ENCODE assay signal across 1 cellular context in the genomic region with DNA sequence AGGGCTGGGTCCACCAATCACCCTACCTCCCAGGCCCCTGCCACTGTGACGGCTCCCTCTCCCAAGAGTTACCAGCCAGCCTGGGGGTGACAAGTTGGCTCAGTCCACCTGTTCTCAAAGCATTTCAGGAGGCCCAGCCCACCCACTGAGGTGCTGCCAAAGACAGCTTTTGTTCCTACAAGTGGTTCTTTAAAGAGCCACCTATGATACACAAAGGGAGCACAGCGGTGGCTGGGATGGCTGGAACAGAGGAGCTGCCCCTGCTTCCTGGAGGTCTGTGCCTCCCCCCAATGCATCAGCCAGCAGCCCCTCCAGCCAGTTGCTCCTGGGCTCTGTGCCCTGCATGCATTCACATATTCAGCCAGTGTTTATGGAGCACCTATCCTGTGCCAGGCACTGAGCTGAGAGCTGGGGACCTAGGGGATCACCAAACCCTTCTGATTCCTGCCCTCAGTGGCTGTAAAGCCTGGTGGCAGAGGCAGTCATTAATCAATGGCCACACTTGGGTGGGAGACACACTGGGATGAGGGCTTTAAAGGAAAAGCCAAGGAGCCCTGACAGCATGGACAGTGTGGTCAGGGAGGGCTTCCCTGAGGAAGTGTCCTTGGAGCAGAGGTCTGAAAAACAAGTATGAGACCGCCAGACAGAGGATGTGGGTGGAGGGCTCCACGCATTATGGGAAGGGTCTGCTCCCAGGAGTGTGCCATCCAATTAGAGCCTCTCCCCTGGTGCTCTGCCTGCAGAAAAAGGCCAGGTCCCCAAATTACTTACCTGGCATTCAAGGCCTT.
TF ChIP-seq lines count a peak whose summit lies in the region.

No MANE protein-coding gene starts in this region.

TF ChIP-seq in GM23338, 12 proteins besides CTCF, POLR2A, EP300 and RAD21 (continued from another document):
- TF ChIP-seq ZNF462 (CRISPR knock-in tag; IDR thresholded peaks at IDR 0.05) = peak; percentile 71; the same call in 1 of the 2 replicates
- TF ChIP-seq JUNB (IDR thresholded peaks at IDR 0.05; ENCODE audit: unreplicated experiment) = no peak
TF ChIP-seq in GM23338: peak in this region for 2.
